9 cellular contexts compared by ENCODE assay signal in the genomic region with DNA sequence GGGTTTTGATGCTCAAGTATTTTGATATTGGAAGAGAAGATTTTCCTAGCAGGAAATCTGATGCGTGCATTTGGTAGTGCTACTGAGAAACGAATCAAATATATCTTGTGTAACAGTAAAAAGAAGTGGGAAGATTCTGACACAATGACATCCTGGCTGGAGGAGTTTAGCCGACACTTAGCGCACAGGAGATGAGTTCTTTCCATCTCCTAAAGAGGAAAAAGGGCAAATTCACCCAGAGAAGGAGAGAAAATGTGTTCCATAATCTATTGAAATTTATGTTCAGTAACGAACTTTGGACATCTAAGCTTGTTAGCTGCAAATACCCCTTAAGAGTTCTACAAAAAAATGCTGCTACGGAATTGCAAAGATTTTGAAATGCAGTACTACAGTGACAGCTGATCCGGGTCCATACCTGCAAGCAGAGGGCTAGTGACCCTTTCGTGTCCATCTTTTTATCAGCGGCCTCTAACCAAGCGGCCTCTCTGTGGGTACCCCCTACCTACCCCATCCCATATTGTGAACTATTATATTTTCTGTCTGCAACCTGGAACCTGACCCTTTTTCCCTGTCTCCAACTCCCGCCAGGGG. TPM values are rescaled to one million over a fixed set of nuclear protein-coding genes. Genes with fewer than 3 reads are reported as not detected.
DNase-seq lines count a peak whose midpoint lies in the region; ATAC-seq, FAIRE-seq and TF ChIP-seq lines count a peak whose summit lies in the region.
"Had no signal": no experiment of that assay in that cellular context is flagged by ENCODE, and none has a peak within 500 bp of the region (broad histone marks: within the 10 kb centered on the region; RNA-seq: fewer than 3 reads in every experiment).

No MANE protein-coding gene starts in this region.

- H3K9ac ChIP-seq in kidney (ENCODE audit: low read length in 2 of 2): peak overlapping the region; percentile 55 to 60

- peaks cover 45% of the 10 kb centered on the region for H3K36me3 Mint-ChIP-seq in T-helper 2 cell treated with Interferon-gamma antibody and Interleukin-4, amounts not matched to agents 5 μg/mL and 100 μg/mL, for 36 hours (ENCODE audit: low read depth)
- H3K36me3 Mint-ChIP-seq in activated naive CD8-positive, alpha-beta T cell treated with anti-CD3 and anti-CD28 coated beads, Interleukin-2, amount 10 ng/mL, durations not matched to agents 7 days and 5 days: peaks cover 25% of the 10 kb centered on the region

- DNase-seq in T-helper 2 cell treated with Interferon-gamma antibody and Interleukin-4, amounts not matched to agents 5 μg/mL and 100 μg/mL, for 36 hours (ENCODE audit: low spot score): no peak
- DNase-seq in T-helper 2 cell (no peak), kidney (no peak), superior temporal gyrus (ENCODE audit: extremely low spot score) (peak; percentile 67), NOMO-1 (lab: John Stamatoyannopoulos, UW; ENCODE audit: unreplicated experiment in 2 of 2) (no peak), NCI-H187 (lab: John Stamatoyannopoulos, UW) (no peak)
- DNase-seq in activated naive CD8-positive, alpha-beta T cell treated with anti-CD3 and anti-CD28 coated beads, Interleukin-2, amount 10 ng/mL, durations not matched to agents 7 days and 5 days: no peak

- H3K9me3 Mint-ChIP-seq in T-helper 2 cell treated with Interferon-gamma antibody and Interleukin-4, amounts not matched to agents 5 μg/mL and 100 μg/mL, for 36 hours: no peaks in the 10 kb centered on the region
- no peaks in the 10 kb centered on the region for H3K9me3 Mint-ChIP-seq in activated naive CD8-positive, alpha-beta T cell treated with anti-CD3 and anti-CD28 coated beads, Interleukin-2, amount 10 ng/mL, durations not matched to agents 7 days and 5 days

- H3K4me1 ChIP-seq in kidney (ENCODE audit: control insufficient read depth in 1 of 2, insufficient read depth in 1 of 2, low read depth in 1 of 2, low read length in 2 of 2): peaks cover 3 to 7% of the 10 kb centered on the region in 2 donors

- peaks cover 38% of the 10 kb centered on the region for H3K4me1 Mint-ChIP-seq in T-helper 2 cell treated with Interferon-gamma antibody and Interleukin-4, amounts not matched to agents 5 μg/mL and 100 μg/mL, for 36 hours (ENCODE audit: low read depth)
- peaks cover 45% of the 10 kb centered on the region for H3K4me1 Mint-ChIP-seq in activated naive CD8-positive, alpha-beta T cell treated with anti-CD3 and anti-CD28 coated beads, Interleukin-2, amount 10 ng/mL, durations not matched to agents 7 days and 5 days

- peak overlapping the region; percentile 74 for H3K27ac Mint-ChIP-seq in T-helper 2 cell treated with Interferon-gamma antibody and Interleukin-4, amounts not matched to agents 5 μg/mL and 100 μg/mL, for 36 hours
- H3K27ac Mint-ChIP-seq in activated naive CD8-positive, alpha-beta T cell treated with anti-CD3 and anti-CD28 coated beads, Interleukin-2, amount 10 ng/mL, durations not matched to agents 7 days and 5 days: peak overlapping the region; percentile 78

- POLR2A ChIA-PET in activated naive CD8-positive, alpha-beta T cell treated with anti-CD3 and anti-CD28 coated beads, Interleukin-2, amount 10 ng/mL, durations not matched to agents 7 days and 5 days (lab: Charles Lee): interaction anchor here (1.1 to 3.7 kb wide), 11 partner anchors 14 to 828 kb away, joined by 3 to 45 read pairs (median 6); a partner anchor contains a TSS

- H3K9me3 ChIP-seq in kidney (ENCODE audit: control insufficient read depth in 1 of 2, low read length in 2 of 2): no peaks in the 10 kb centered on the region

- no peaks in the 10 kb centered on the region for H3K27me3 Mint-ChIP-seq in T-helper 2 cell treated with Interferon-gamma antibody and Interleukin-4, amounts not matched to agents 5 μg/mL and 100 μg/mL, for 36 hours (ENCODE audit: low read depth)
- no peaks in the 10 kb centered on the region for H3K27me3 Mint-ChIP-seq in activated naive CD8-positive, alpha-beta T cell treated with anti-CD3 and anti-CD28 coated beads, Interleukin-2, amount 10 ng/mL, durations not matched to agents 7 days and 5 days

- no peak for ATAC-seq in activated naive CD8-positive, alpha-beta T cell treated with anti-CD3 and anti-CD28 coated beads, Interleukin-2, amount 10 ng/mL, durations not matched to agents 7 days and 5 days (ENCODE audit: low read depth)
- no peak for ATAC-seq in GM19467 (IDR thresholded peaks at IDR 0.05; ENCODE audit: unreplicated experiment)

- peaks cover 0 to 11% of the 10 kb centered on the region in 2 donors for H3K36me3 ChIP-seq in kidney (ENCODE audit: control insufficient read depth in 1 of 2, insufficient read depth in 2 of 2, low read length in 2 of 2)

- peak overlapping the region; percentile 98 for H3K4me3 Mint-ChIP-seq in T-helper 2 cell treated with Interferon-gamma antibody and Interleukin-4, amounts not matched to agents 5 μg/mL and 100 μg/mL, for 36 hours
- H3K4me3 Mint-ChIP-seq in activated naive CD8-positive, alpha-beta T cell treated with anti-CD3 and anti-CD28 coated beads, Interleukin-2, amount 10 ng/mL, durations not matched to agents 7 days and 5 days: peak overlapping the region; percentile 91

- peak overlapping the region; percentile 77 to 89 for H3K4me3 ChIP-seq in kidney (ENCODE audit: low read length in 2 of 2)

- FAIRE-seq in kidney (lab: Jason Lieb, UNC): no peak
- FAIRE-seq: frontal cortex had no signal

- intact Hi-C loops in kidney (cut with DNase I): no loop called here

- no peak for TF ChIP-seq CTCF in kidney (IDR thresholded peaks at IDR 0.05; ENCODE audit: borderline replicate concordance, extremely low read depth, insufficient read depth)

- no peak overlapping the region for H3K27ac ChIP-seq in kidney (ENCODE audit: low read depth in 2 of 2, low read length in 2 of 2)

RNA-seq across cellular contexts. Expression of a gene that starts 1.0 kb away (rescaled TPM):
- total RNA-seq in activated naive CD8-positive, alpha-beta T cell treated with anti-CD3 and anti-CD28 coated beads, Interleukin-2, amount 10 ng/mL, durations not matched to agents 7 days and 5 days: 10 to 100 TPM; 51.1 to 52.2 TPM
- 13.7 TPM for total RNA-seq in kidney
- 6.6 TPM for polyA plus RNA-seq in kidney (ENCODE audit: insufficient read depth, low read depth, low replicate concordance)
